Comparison of ENCODE assay signal across 8 cellular contexts in the genomic region with DNA sequence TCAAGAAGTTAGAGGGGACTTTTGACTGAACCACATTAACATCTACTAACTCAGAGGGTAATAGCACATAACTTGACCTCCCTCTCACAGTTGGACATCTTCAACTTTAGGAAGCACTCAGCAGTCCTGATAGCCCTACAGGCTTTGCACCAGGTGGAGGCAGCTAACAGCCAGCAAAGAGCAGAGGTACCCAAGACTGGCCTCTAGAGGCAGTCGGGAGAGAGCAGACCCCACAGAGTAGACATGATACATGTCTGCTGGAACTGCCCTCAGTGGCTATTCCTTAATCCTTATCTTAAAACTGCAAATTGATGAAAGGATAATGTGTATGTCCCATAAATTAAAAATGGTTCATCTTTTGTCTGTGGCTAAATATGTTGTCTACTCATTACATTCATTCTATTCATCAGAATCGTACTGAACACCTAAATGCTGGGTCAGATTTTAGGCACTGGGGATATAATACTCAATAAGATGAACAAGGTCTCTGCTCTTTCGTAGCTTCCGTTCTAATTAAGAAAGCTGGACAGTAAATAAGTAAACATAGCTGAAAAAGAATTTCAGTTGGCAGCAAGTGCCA. TPM values are rescaled to one million over a fixed set of nuclear protein-coding genes. Genes with fewer than 3 reads are reported as not detected.
DNase-seq lines count a peak whose midpoint lies in the region; ATAC-seq, FAIRE-seq and TF ChIP-seq lines count a peak whose summit lies in the region.

No MANE protein-coding gene starts in this region.

- peaks cover 40% of the 10 kb centered on the region for H3K4me1 Mint-ChIP-seq in activated B cell treated with CpG ODN at 0.5 μM for 24 hours
- H3K4me1 Mint-ChIP-seq in stimulated activated naive CD8-positive, alpha-beta T cell treated with anti-CD3 and anti-CD28 coated beads, Interleukin-15, amount 100 ng/mL, for 72 hours, result peaks cover 68% of the 10 kb centered on the region

- no peaks in the 10 kb centered on the region for H3K27me3 Mint-ChIP-seq in activated B cell treated with CpG ODN at 0.5 μM for 24 hours
- no peaks in the 10 kb centered on the region for H3K27me3 Mint-ChIP-seq in stimulated activated naive CD8-positive, alpha-beta T cell treated with anti-CD3 and anti-CD28 coated beads, Interleukin-15, amount 100 ng/mL, for 72 hours

- H3K27me3 ChIP-seq in left ventricle myocardium inferior (ENCODE audit: low read depth), result no peaks in the 10 kb centered on the region

- no peak overlapping the region for H3K4me3 Mint-ChIP-seq in activated B cell treated with CpG ODN at 0.5 μM for 24 hours
- H3K4me3 Mint-ChIP-seq in stimulated activated naive CD8-positive, alpha-beta T cell treated with anti-CD3 and anti-CD28 coated beads, Interleukin-15, amount 100 ng/mL, for 72 hours, result no peak overlapping the region

- peak; percentile 37 for TF ChIP-seq RAD21 in Ishikawa (IDR thresholded peaks at IDR 0.05; ENCODE audit: low read depth)

- ATAC-seq in GM19463 (IDR thresholded peaks at IDR 0.05; ENCODE audit: unreplicated experiment), result peak; percentile 90
- ATAC-seq in activated B cell treated with CpG ODN at 0.5 μM for 24 hours (ENCODE audit: low read depth), result peak; percentile 85
- ATAC-seq in stimulated activated naive CD8-positive, alpha-beta T cell treated with anti-CD3 and anti-CD28 coated beads, Interleukin-15, amount 100 ng/mL, for 72 hours, result peak; percentile 87
- no peak for ATAC-seq in HG02970 (IDR thresholded peaks at IDR 0.05; ENCODE audit: low FRiP score, unreplicated experiment)
- ATAC-seq in GM21737 (IDR thresholded peaks at IDR 0.05; ENCODE audit: unreplicated experiment), result no peak

- CTCF ChIA-PET in activated B cell treated with CpG ODN at 0.5 μM for 24 hours (lab: Charles Lee), result interaction anchor here (1.0 to 1.3 kb wide), 2 partner anchors 36 to 49 kb away, joined by 4 to 6 read pairs; no protein-coding TSS in a partner anchor

- peaks cover 48% of the 10 kb centered on the region for H3K36me3 ChIP-seq in left ventricle myocardium inferior

- TF ChIP-seq CTCF in D721Med (IDR thresholded peaks at IDR 0.05; ENCODE audit: insufficient read depth, missing control alignments) (peak; percentile 35), activated B cell treated with CpG ODN at 0.5 μM for 24 hours (IDR thresholded peaks at IDR 0.05) (no peak), left ventricle myocardium inferior (IDR thresholded peaks at IDR 0.05; ENCODE audit: borderline replicate concordance) (peak; percentile 47)

- no peak overlapping the region for H3K4me3 ChIP-seq in left ventricle myocardium inferior

- DNase-seq in D721Med (ENCODE audit: insufficient read length, low spot score) (no peak), activated B cell treated with CpG ODN at 0.5 μM for 24 hours (no peak), left ventricle myocardium inferior (no peak)
- DNase-seq in stimulated activated naive CD8-positive, alpha-beta T cell treated with anti-CD3 and anti-CD28 coated beads, Interleukin-15, amount 100 ng/mL, for 72 hours, result peak in 1 of 2 donors; percentile 25

- POLR2A ChIA-PET in activated B cell treated with CpG ODN at 0.5 μM for 24 hours (lab: Charles Lee), result no interaction called here

- no peaks in the 10 kb centered on the region for H3K9me3 Mint-ChIP-seq in activated B cell treated with CpG ODN at 0.5 μM for 24 hours
- H3K9me3 Mint-ChIP-seq in stimulated activated naive CD8-positive, alpha-beta T cell treated with anti-CD3 and anti-CD28 coated beads, Interleukin-15, amount 100 ng/mL, for 72 hours, result no peaks in the 10 kb centered on the region

- no peak overlapping the region for H3K27ac ChIP-seq in left ventricle myocardium inferior (replicated peaks)

- peaks cover 66% of the 10 kb centered on the region for H3K36me3 Mint-ChIP-seq in activated B cell treated with CpG ODN at 0.5 μM for 24 hours (ENCODE audit: low read depth)

- H3K4me1 ChIP-seq in left ventricle myocardium inferior, result peaks cover 46% of the 10 kb centered on the region

- H3K27ac Mint-ChIP-seq in activated B cell treated with CpG ODN at 0.5 μM for 24 hours, result no peak overlapping the region
- H3K27ac Mint-ChIP-seq in stimulated activated naive CD8-positive, alpha-beta T cell treated with anti-CD3 and anti-CD28 coated beads, Interleukin-15, amount 100 ng/mL, for 72 hours, result no peak overlapping the region

- no peaks in the 10 kb centered on the region for H3K9me3 ChIP-seq in left ventricle myocardium inferior (replicated peaks)

- FAIRE-seq in D721Med (lab: Jason Lieb, UNC), result no peak

- no peak for TF ChIP-seq EP300 in Ishikawa (IDR thresholded peaks at IDR 0.05; ENCODE audit: borderline replicate concordance)

- intact Hi-C loops in activated B cell treated with CpG ODN at 0.5 μM for 24 hours (cut with micrococcal nuclease), result loop anchor here (5.0 kb wide), 1 partner anchor 50 kb away; a partner anchor contains a TSS
- intact Hi-C loops in left ventricle myocardium inferior (cut with micrococcal nuclease), result no loop called here

TF ChIP-seq in Ishikawa, 13 proteins besides CTCF, POLR2A, EP300 and RAD21:
- TF ChIP-seq, protein P1, sequence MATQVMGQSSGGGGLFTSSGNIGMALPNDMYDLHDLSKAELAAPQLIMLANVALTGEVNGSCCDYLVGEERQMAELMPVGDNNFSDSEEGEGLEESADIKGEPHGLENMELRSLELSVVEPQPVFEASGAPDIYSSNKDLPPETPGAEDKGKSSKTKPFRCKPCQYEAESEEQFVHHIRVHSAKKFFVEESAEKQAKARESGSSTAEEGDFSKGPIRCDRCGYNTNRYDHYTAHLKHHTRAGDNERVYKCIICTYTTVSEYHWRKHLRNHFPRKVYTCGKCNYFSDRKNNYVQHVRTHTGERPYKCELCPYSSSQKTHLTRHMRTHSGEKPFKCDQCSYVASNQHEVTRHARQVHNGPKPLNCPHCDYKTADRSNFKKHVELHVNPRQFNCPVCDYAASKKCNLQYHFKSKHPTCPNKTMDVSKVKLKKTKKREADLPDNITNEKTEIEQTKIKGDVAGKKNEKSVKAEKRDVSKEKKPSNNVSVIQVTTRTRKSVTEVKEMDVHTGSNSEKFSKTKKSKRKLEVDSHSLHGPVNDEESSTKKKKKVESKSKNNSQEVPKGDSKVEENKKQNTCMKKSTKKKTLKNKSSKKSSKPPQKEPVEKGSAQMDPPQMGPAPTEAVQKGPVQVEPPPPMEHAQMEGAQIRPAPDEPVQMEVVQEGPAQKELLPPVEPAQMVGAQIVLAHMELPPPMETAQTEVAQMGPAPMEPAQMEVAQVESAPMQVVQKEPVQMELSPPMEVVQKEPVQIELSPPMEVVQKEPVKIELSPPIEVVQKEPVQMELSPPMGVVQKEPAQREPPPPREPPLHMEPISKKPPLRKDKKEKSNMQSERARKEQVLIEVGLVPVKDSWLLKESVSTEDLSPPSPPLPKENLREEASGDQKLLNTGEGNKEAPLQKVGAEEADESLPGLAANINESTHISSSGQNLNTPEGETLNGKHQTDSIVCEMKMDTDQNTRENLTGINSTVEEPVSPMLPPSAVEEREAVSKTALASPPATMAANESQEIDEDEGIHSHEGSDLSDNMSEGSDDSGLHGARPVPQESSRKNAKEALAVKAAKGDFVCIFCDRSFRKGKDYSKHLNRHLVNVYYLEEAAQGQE (IDR thresholded peaks at IDR 0.05; ENCODE audit: low read depth), result no peak
- TF ChIP-seq CEBPB (IDR thresholded peaks at IDR 0.05), result no peak
TF ChIP-seq in Ishikawa: peak in this region for 0.

RNA-seq across cellular contexts. Expression of a gene that starts 49.8 kb away (rescaled TPM):
- 60.1 and 68.6 TPM in 2 replicates for total RNA-seq in activated B cell treated with CpG ODN at 0.5 μM for 24 hours
- total RNA-seq in left ventricle myocardium inferior, result 92.2 TPM

Comparison
In these comparisons a context has a peak if more than half of its experiments do, and no peak if none do; other contexts are left out.
1. ATAC-seq: peak in GM19463 (single experiment), activated B cell treated with CpG ODN at 0.5 μM for 24 hours (single experiment) and stimulated activated naive CD8-positive, alpha-beta T cell treated with anti-CD3 and anti-CD28 coated beads, Interleukin-15, amount 100 ng/mL, for 72 hours (single experiment); none in HG02970 (single experiment) and GM21737 (single experiment).